Comparison of ENCODE assay signal across 9 cellular contexts in genomic region chr7:140698477-140698876, GRCh38. TPM values are rescaled to one million over a fixed set of nuclear protein-coding genes. Genes with fewer than 3 reads are reported as not detected.
A peak's percentile ranks its signal among the peaks of the same experiment; 100 is the strongest.
DNase-seq lines count a peak whose midpoint lies in the region.
"Had no signal": no experiment of that assay in that cellular context is flagged by ENCODE, and none has a peak within 500 bp of the region (broad histone marks: within the 10 kb centered on the region; RNA-seq: fewer than 3 reads in every experiment).

No MANE protein-coding gene starts in this region.

- peak overlapping the region; percentile 85 for H3K4me2 ChIP-seq in GM23248 (ENCODE audit: unreplicated experiment)

- in situ Hi-C loops in GM23248 (cut with MboI): no loop called here

- H3K4me3 ChIP-seq in CD4-positive, alpha-beta memory T cell (ENCODE audit: low read length in 2 of 2): no peak overlapping the region
- peak overlapping the region; percentile 82 for H3K4me3 ChIP-seq in GM23248
- H3K4me3 ChIP-seq in mesodermal cell (ENCODE audit: extremely low read depth, insufficient read depth, low read length, poor library complexity, severe bottlenecking): peak overlapping the region; percentile 80

- H3K9me3 Mint-ChIP-seq in CD4-positive, alpha-beta memory T cell: no peaks in the 10 kb centered on the region
- no peaks in the 10 kb centered on the region for H3K9me3 Mint-ChIP-seq in activated naive CD8-positive, alpha-beta T cell (ENCODE audit: low read depth)

- H3K9me2 ChIP-seq in GM23248 (ENCODE audit: insufficient read depth): no peaks in the 10 kb centered on the region

- H4K20me1 ChIP-seq in GM23248 (ENCODE audit: insufficient read depth): no peaks in the 10 kb centered on the region

- H3K27me3 Mint-ChIP-seq in CD4-positive, alpha-beta memory T cell: no peaks in the 10 kb centered on the region
- H3K27me3 Mint-ChIP-seq in activated naive CD8-positive, alpha-beta T cell: no peaks in the 10 kb centered on the region

- POLR2A ChIA-PET in CD4-positive, alpha-beta memory T cell (lab: Charles Lee; ENCODE audit: partially characterized antibody): interaction anchor here (1.0 to 6.8 kb wide), 2 partner anchors 25 to 316 kb away, joined by 3 to 57 read pairs; partner anchors contain the start of genes ADCK2 and MRPS33

- intact Hi-C loops in CD4-positive, alpha-beta memory T cell (cut with micrococcal nuclease): loop anchor here (10.0 kb wide), 1 partner anchor 1036 kb away; the partner anchor contains the start of gene SSBP1

- H3K9ac ChIP-seq in GM23248: no peak overlapping the region; the same call in 1 of the 2 replicates

- peaks cover 23 to 54% (median 36%) of the 10 kb centered on the region in 4 donors for H3K4me1 Mint-ChIP-seq in CD4-positive, alpha-beta memory T cell
- H3K4me1 Mint-ChIP-seq in activated naive CD8-positive, alpha-beta T cell (ENCODE audit: low read depth): peaks cover 38% of the 10 kb centered on the region

- H2AFZ ChIP-seq in GM23248: no peak overlapping the region

- H3K4me3 Mint-ChIP-seq in CD4-positive, alpha-beta memory T cell: peak overlapping the region; percentile 93 to 98 (median 97)
- peak overlapping the region; percentile 92 for H3K4me3 Mint-ChIP-seq in activated naive CD8-positive, alpha-beta T cell

- peaks cover 32% of the 10 kb centered on the region for H3K4me1 ChIP-seq in CD4-positive, alpha-beta memory T cell (ENCODE audit: insufficient read depth, low read length)
- H3K4me1 ChIP-seq in GM23248 (ENCODE audit: insufficient read depth) (peaks cover 6% of the 10 kb centered on the region; the same call in 1 of the 2 replicates), mesodermal cell (ENCODE audit: control insufficient read depth, insufficient read depth, low read length, poor library complexity, severe bottlenecking) (peaks cover 15% of the 10 kb centered on the region)

- CTCF ChIA-PET in CD4-positive, alpha-beta memory T cell (lab: Charles Lee; ENCODE audit: partially characterized antibody): interaction anchor here (0.6 kb wide), 1 partner anchor 50 kb away, joined by 3 read pairs; no protein-coding TSS in a partner anchor

- H3K27ac ChIP-seq in CD4-positive, alpha-beta memory T cell (ENCODE audit: low read depth, low read length): no peak overlapping the region
- no peak overlapping the region for H3K27ac ChIP-seq in GM23248
- H3K27ac ChIP-seq in mesodermal cell (ENCODE audit: low read depth, low read length, severe bottlenecking): no peak overlapping the region
- H3K27ac ChIP-seq: thoracic aorta had no signal

- peak overlapping the region; percentile 70 to 99 (median 96) for H3K27ac Mint-ChIP-seq in CD4-positive, alpha-beta memory T cell
- peak overlapping the region; percentile 93 for H3K27ac Mint-ChIP-seq in activated naive CD8-positive, alpha-beta T cell

- peaks cover 63% of the 10 kb centered on the region for H3K79me2 ChIP-seq in GM23248 (ENCODE audit: insufficient read depth)

- H3K9me3 ChIP-seq in CD4-positive, alpha-beta memory T cell (ENCODE audit: control insufficient read depth in 1 of 2, low read length in 2 of 2): no peaks in the 10 kb centered on the region
- H3K9me3 ChIP-seq in GM23248 (ENCODE audit: low read depth) (no peaks in the 10 kb centered on the region), mesodermal cell (ENCODE audit: control insufficient read depth, low read length) (no peaks in the 10 kb centered on the region)
- H3K9me3 ChIP-seq: thoracic aorta had no signal

- 97 to 98% methylated on average over 8 of the region's 8 CpGs for WGBS in GM23248 (ENCODE audit: low coverage in 1 of 2, low lambda C conversion rate in 2 of 2, missing lambda C conversion rate in 2 of 2), 2 experiments
- 94 to 95% methylated on average over 8 of the region's 8 CpGs for WGBS in mesodermal cell (ENCODE audit: insufficient coverage in 2 of 2), 2 experiments

- peaks cover 5% of the 10 kb centered on the region; the same call in 1 of the 2 replicates for H3F3A ChIP-seq in GM23248 (ENCODE audit: insufficient read depth)

- no peaks in the 10 kb centered on the region for H3K27me3 ChIP-seq in CD4-positive, alpha-beta memory T cell (ENCODE audit: insufficient read depth, low read length)
- no peaks in the 10 kb centered on the region for H3K27me3 ChIP-seq in GM23248 (replicated peaks; ENCODE audit: insufficient read depth)

- H3K36me3 Mint-ChIP-seq in CD4-positive, alpha-beta memory T cell: peaks cover 6 to 17% of the 10 kb centered on the region in 2 donors
- H3K36me3 Mint-ChIP-seq in activated naive CD8-positive, alpha-beta T cell: peaks cover 4% of the 10 kb centered on the region

- no peaks in the 10 kb centered on the region for H3K36me3 ChIP-seq in CD4-positive, alpha-beta memory T cell (ENCODE audit: insufficient read depth, low read length)
- H3K36me3 ChIP-seq in GM23248 (ENCODE audit: low read depth) (no peaks in the 10 kb centered on the region), mesodermal cell (ENCODE audit: control insufficient read depth, insufficient read depth, low read length) (peaks cover 27% of the 10 kb centered on the region)

- DNase-seq in CD4-positive, alpha-beta memory T cell: no peak
- DNase-seq in GM23248 (no peak), NCI-H1048 (lab: John Stamatoyannopoulos, UW) (no peak), COLO829 (ENCODE audit: low spot score) (no peak), GM19240 (ENCODE audit: insufficient read length, low spot score) (no peak), superior temporal gyrus (ENCODE audit: extremely low spot score) (no peak)

RNA-seq across cellular contexts. Expression of gene NDUFB2, which starts 2.0 kb away (rescaled TPM):
- total RNA-seq in CD4-positive, alpha-beta memory T cell: 10 to 100 TPM; 94.4 to 98.6 TPM
- 100 to 1,000 TPM; 410 to 639 TPM for polyA plus RNA-seq in CD4-positive, alpha-beta memory T cell
- 236 and 324 TPM in 2 replicates for total RNA-seq in GM23248 (2014; rRNA removed; shearing (Covaris generic))
- polyA plus RNA-seq in GM23248 (2016; fragmentation: Nextera tagmentation; extraction: Ambion mirVana): 411 and 432 TPM in 2 replicates
- 199 TPM for polyA plus RNA-seq in mesodermal cell (2013, experiment 1 of 2)
- 173 TPM for polyA plus RNA-seq in mesodermal cell (2013, experiment 2 of 2)

RNA-seq across cellular contexts. Expression of gene ADCK2, which starts 25.7 kb away (rescaled TPM):
- total RNA-seq in CD4-positive, alpha-beta memory T cell: 10 to 100 TPM; 18.6 to 19.2 TPM
- 10 to 100 TPM; 24.9 to 36.0 TPM for polyA plus RNA-seq in CD4-positive, alpha-beta memory T cell
- total RNA-seq in GM23248 (2014; rRNA removed; shearing (Covaris generic)): 27.1 and 29.0 TPM in 2 replicates
- 9.1 and 10.0 TPM in 2 replicates for polyA plus RNA-seq in GM23248 (2016; fragmentation: Nextera tagmentation; extraction: Ambion mirVana)
- 6.0 TPM for polyA plus RNA-seq in mesodermal cell (2013, experiment 1 of 2)
- 4.0 TPM for polyA plus RNA-seq in mesodermal cell (2013, experiment 2 of 2)

RNA-seq across cellular contexts. Expression of gene DENND2A, which starts 57.9 kb away (rescaled TPM):
- total RNA-seq in CD4-positive, alpha-beta memory T cell: not detected
- polyA plus RNA-seq in CD4-positive, alpha-beta memory T cell: not detected
- 2.2 and 2.4 TPM in 2 replicates for total RNA-seq in GM23248 (2014; rRNA removed; shearing (Covaris generic))
- 0.78 and 1.6 TPM in 2 replicates for polyA plus RNA-seq in GM23248 (2016; fragmentation: Nextera tagmentation; extraction: Ambion mirVana)
- 28.9 TPM for polyA plus RNA-seq in mesodermal cell (2013, experiment 1 of 2)
- polyA plus RNA-seq in mesodermal cell (2013, experiment 2 of 2): 30.9 TPM

Comparison
In these comparisons a context has a peak if more than half of its experiments do, and no peak if none do; other contexts are left out.
1. H3K4me3 ChIP-seq: peak in GM23248 (single experiment) and mesodermal cell (single experiment); none in CD4-positive, alpha-beta memory T cell (0 of 2).